In the genomic region with DNA sequence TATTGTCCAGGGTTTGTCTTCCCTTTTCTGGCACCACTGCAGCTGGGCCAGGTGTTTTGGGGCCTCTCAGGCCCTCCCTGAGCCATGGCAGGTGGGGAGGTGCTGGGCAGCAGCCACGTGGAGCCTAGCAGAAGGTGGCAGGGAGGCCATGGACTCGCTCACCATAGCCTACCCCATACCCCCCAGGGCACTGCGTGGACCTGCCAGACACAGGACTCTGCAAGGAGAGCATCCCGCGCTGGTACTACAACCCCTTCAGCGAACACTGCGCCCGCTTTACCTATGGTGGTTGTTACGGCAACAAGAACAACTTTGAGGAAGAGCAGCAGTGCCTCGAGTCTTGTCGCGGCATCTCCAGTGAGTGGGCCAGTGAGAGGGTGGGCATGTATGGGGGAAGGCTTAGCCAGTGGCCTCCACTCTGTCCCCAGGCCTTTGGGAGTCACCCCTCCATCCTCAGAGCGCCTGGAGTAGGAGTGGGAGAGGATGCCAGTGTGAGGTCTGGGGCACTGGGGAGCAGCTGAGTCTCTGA, we compare ENCODE assay signal across 1 cellular context.
TF ChIP-seq lines count a peak whose summit lies in the region.

No MANE protein-coding gene starts in this region.

TF ChIP-seq in K562, 482 proteins besides CTCF, POLR2A, EP300 and RAD21:
- no peak for TF ChIP-seq FOXJ3 (CRISPR knock-in tag; IDR thresholded peaks at IDR 0.05)
- TF ChIP-seq RFX1 (IDR thresholded peaks at IDR 0.05) = peak; percentile 55; the same call in 1 of the 2 replicates
- TF ChIP-seq ZNF75A (CRISPR knock-in tag; IDR thresholded peaks at IDR 0.05) = no peak
- no peak for TF ChIP-seq NBN (IDR thresholded peaks at IDR 0.05; ENCODE audit: low read depth)
